ENCODE assay signal across 8 cellular contexts in the genomic region with DNA sequence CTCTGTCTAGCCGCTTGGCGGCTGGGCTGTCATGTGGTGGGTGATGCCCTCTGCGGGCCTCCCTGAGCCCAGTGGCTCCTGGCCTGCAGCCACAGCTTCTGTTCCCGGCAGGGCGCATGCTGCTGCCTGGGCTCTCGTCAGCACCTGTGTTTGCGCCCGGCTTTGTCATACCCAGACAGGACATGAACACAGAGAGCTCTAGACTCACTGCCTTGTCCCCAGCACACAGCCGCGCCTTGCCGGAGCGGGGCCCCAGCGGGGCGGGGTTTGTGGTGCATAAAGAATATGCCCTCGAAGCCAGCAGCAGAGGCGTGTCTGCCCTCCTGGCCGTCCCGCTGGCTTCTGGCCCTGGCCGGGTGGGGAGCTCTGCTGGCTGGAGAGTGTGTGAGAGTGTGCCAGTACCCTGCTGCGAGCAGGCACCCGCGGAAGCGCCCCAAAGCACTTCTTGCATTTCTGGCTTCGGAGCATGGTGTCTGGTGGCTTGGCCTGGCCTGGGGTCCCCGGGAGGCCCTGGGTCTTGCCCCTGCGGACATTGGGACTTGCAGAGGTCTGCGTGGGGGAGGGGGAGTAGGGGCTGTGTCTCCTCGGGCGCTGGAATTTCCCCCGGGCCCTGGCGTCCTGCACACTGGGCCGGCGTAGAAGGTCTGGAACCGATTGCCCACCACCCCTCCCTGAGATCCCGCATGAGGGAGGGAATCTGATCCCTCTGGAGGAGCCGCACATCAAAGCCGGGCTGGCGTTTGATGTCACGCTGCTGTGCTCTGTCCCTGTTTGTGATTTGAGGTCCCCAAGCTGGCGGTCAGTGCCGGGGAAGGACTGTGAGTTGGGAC. TPM values are rescaled to one million over a fixed set of nuclear protein-coding genes. Genes with fewer than 3 reads are reported as not detected.
DNase-seq lines count a peak whose midpoint lies in the region; ATAC-seq and TF ChIP-seq lines count a peak whose summit lies in the region.

No MANE protein-coding gene starts in this region.

- H3K27ac ChIP-seq in sigmoid colon (peak overlapping the region; percentile 52 to 79 (median 76)), A673 (ENCODE audit: low read depth, low read length, poor library complexity, severe bottlenecking) (no peak overlapping the region)

- no peaks in the 10 kb centered on the region for H3K27me3 Mint-ChIP-seq in natural killer cell treated with Interleukin-12 subunit alpha and Interleukin-12 subunit beta and Interleukin-15 and Interleukin-18, amount 100 ng/mL, for 72 hours

- H3K36me3 ChIP-seq in sigmoid colon (peaks cover 0 to 12% (median 0%) of the 10 kb centered on the region in 4 donors), A673 (ENCODE audit: insufficient read depth, low read length, poor library complexity, severe bottlenecking) (no peaks in the 10 kb centered on the region)

- CTCF ChIA-PET in A673 (lab: Charles Lee): no interaction called here

- POLR2A ChIA-PET in A673 (lab: Charles Lee; ENCODE audit: low non-redundant PET): no interaction called here

- H3K27me3 ChIP-seq in sigmoid colon (no peaks in the 10 kb centered on the region), A673 (replicated peaks; ENCODE audit: insufficient read depth, low read depth, low read length, poor library complexity) (no peaks in the 10 kb centered on the region)

- no peak overlapping the region for H3K4me3 Mint-ChIP-seq in natural killer cell treated with Interleukin-12 subunit alpha and Interleukin-12 subunit beta and Interleukin-15 and Interleukin-18, amount 100 ng/mL, for 72 hours

- no TSS peak for BruUV-seq in A673 (replicated peaks; lab: Mats Ljungman, UMichigan)

- TF ChIP-seq EP300 in sigmoid colon (IDR thresholded peaks at IDR 0.05): peak in 1 of 4 donors; percentile 15

- peak overlapping the region in 3 of 4 donors; percentile 18 to 38 (median 30) for H3K4me3 ChIP-seq in sigmoid colon
- no peak overlapping the region for H3K4me3 ChIP-seq in A673 (ENCODE audit: low read depth, low read length, poor library complexity, severe bottlenecking)

- H3K4me1 ChIP-seq in sigmoid colon: peaks cover 0 to 27% (median 19%) of the 10 kb centered on the region in 4 donors
- no peaks in the 10 kb centered on the region for H3K4me1 ChIP-seq in A673 (ENCODE audit: insufficient read depth, low read length, poor library complexity, severe bottlenecking)

- ATAC-seq in left ventricle myocardium superior (peak; percentile 89), GM21737 (IDR thresholded peaks at IDR 0.05; ENCODE audit: unreplicated experiment) (no peak)
- ATAC-seq in natural killer cell treated with Interleukin-12 subunit alpha and Interleukin-12 subunit beta and Interleukin-15 and Interleukin-18, amount 100 ng/mL, for 72 hours: no peak

- intact Hi-C loops in left ventricle myocardium superior (cut with micrococcal nuclease): no loop called here
- intact Hi-C loops in sigmoid colon (cut with DNase I): no loop called here
- intact Hi-C loops in A673 (cut with micrococcal nuclease; ENCODE audit: unreplicated experiment): no loop called here

- peaks cover 0 to 5% of the 10 kb centered on the region in 2 donors for H3K4me1 Mint-ChIP-seq in natural killer cell treated with Interleukin-12 subunit alpha and Interleukin-12 subunit beta and Interleukin-15 and Interleukin-18, amount 100 ng/mL, for 72 hours (ENCODE audit: low read depth in 2 of 2)

- TF ChIP-seq CTCF in sigmoid colon (IDR thresholded peaks at IDR 0.05) (no peak), A673 (conservative IDR thresholded peaks at IDR 0.05; ENCODE audit: low read depth, low read length) (no peak)

- 24 to 62% methylated on average over 41 of the region's 41 CpGs for WGBS in sigmoid colon, 2 donors

- no peaks in the 10 kb centered on the region for H3K9me3 Mint-ChIP-seq in natural killer cell treated with Interleukin-12 subunit alpha and Interleukin-12 subunit beta and Interleukin-15 and Interleukin-18, amount 100 ng/mL, for 72 hours

- H3K27ac Mint-ChIP-seq in natural killer cell treated with Interleukin-12 subunit alpha and Interleukin-12 subunit beta and Interleukin-15 and Interleukin-18, amount 100 ng/mL, for 72 hours: no peak overlapping the region

- H3K9me3 ChIP-seq in sigmoid colon (no peaks in the 10 kb centered on the region), A673 (ENCODE audit: low read depth, low read length, poor library complexity, severe bottlenecking) (no peaks in the 10 kb centered on the region)

- DNase-seq in HK-2 (ENCODE audit: unreplicated experiment) (peak; percentile 92), amniotic epithelial cell (ENCODE audit: low read depth) (peak; percentile 42), left ventricle myocardium superior (peak; percentile 89), sigmoid colon (peak; percentile 87), OCI-M2 (lab: John Stamatoyannopoulos, UW; ENCODE audit: unreplicated experiment) (no peak), A673 (ENCODE audit: low spot score) (no peak)
- no peak for DNase-seq in natural killer cell treated with Interleukin-12 subunit alpha and Interleukin-12 subunit beta and Interleukin-15 and Interleukin-18, amount 100 ng/mL, for 72 hours (ENCODE audit: low spot score)

- H3K36me3 Mint-ChIP-seq in natural killer cell treated with Interleukin-12 subunit alpha and Interleukin-12 subunit beta and Interleukin-15 and Interleukin-18, amount 100 ng/mL, for 72 hours: no peaks in the 10 kb centered on the region

- no peak for TF ChIP-seq POLR2A in sigmoid colon (IDR thresholded peaks at IDR 0.05)

RNA-seq across cellular contexts. Expression of a gene that starts 14.5 kb away (rescaled TPM):
- total RNA-seq in left ventricle myocardium superior: 25.4 TPM
- 10 to 100 TPM in 3 of 4 donors, 1 to 10 TPM in 1; 9.3 to 27.7 (median 19.3) TPM for total RNA-seq in sigmoid colon
- 10 to 100 TPM; 23.4 to 35.9 (median 25.8) TPM for polyA plus RNA-seq in sigmoid colon
- total RNA-seq in natural killer cell treated with Interleukin-12 subunit alpha and Interleukin-12 subunit beta and Interleukin-15 and Interleukin-18, amount 100 ng/mL, for 72 hours: 10 to 100 TPM; 21.6 to 46.8 TPM
- 46.2 and 52.2 TPM in 2 replicates for total RNA-seq in A673 (2021)

RNA-seq across cellular contexts. Expression of a gene that starts 30.8 kb away (rescaled TPM):
- total RNA-seq in left ventricle myocardium superior: 27.0 TPM
- total RNA-seq in sigmoid colon: 100 to 1,000 TPM in 3 of 4 donors, 10 to 100 TPM in 1; 78.4 to 164 (median 124) TPM
- polyA plus RNA-seq in sigmoid colon: 100 to 1,000 TPM; 249 to 273 (median 258) TPM
- 100 to 1,000 TPM in 1 of 2 donors, 10 to 100 TPM in 1; 82.6 to 174 TPM for total RNA-seq in natural killer cell treated with Interleukin-12 subunit alpha and Interleukin-12 subunit beta and Interleukin-15 and Interleukin-18, amount 100 ng/mL, for 72 hours
- 153 and 165 TPM in 2 replicates for total RNA-seq in A673 (2021)

RNA-seq across cellular contexts. Expression of a gene that starts 30.9 kb away (rescaled TPM):
- total RNA-seq in left ventricle myocardium superior (0.52 TPM), sigmoid colon (not detected), A673 (2021) (not detected in 2 replicates)
- under 1 TPM in 1 of 3 donors, not detected in 2; 0.22 TPM for polyA plus RNA-seq in sigmoid colon
- total RNA-seq in natural killer cell treated with Interleukin-12 subunit alpha and Interleukin-12 subunit beta and Interleukin-15 and Interleukin-18, amount 100 ng/mL, for 72 hours: under 1 TPM in 1 of 2 donors, not detected in 1; 0.17 TPM

RNA-seq across cellular contexts. Expression of a gene that starts 31.2 kb away (rescaled TPM):
- 6.3 TPM for total RNA-seq in left ventricle myocardium superior
- total RNA-seq in sigmoid colon: 1 to 10 TPM; 5.3 to 8.8 (median 6.9) TPM
- 10 to 100 TPM in 1 of 3 donors, 1 to 10 TPM in 2; 6.6 to 28.6 (median 6.7) TPM for polyA plus RNA-seq in sigmoid colon
- 10 to 100 TPM; 16.1 to 42.3 TPM for total RNA-seq in natural killer cell treated with Interleukin-12 subunit alpha and Interleukin-12 subunit beta and Interleukin-15 and Interleukin-18, amount 100 ng/mL, for 72 hours
- total RNA-seq in A673 (2021): 34.3 and 37.8 TPM in 2 replicates

RNA-seq across cellular contexts. Expression of a gene that starts 39.6 kb away (rescaled TPM):
- total RNA-seq in left ventricle myocardium superior (1.8 TPM), sigmoid colon (1 to 10 TPM in 3 of 4 donors, under 1 TPM in 1; 0.99 to 6.1 (median 2.8) TPM), A673 (2021) (24.8 and 42.0 TPM in 2 replicates)
- polyA plus RNA-seq in sigmoid colon: 10 to 100 TPM in 1 of 3 donors, 1 to 10 TPM in 1, under 1 TPM in 1; 0.60 to 11.8 (median 2.8) TPM
- total RNA-seq in natural killer cell treated with Interleukin-12 subunit alpha and Interleukin-12 subunit beta and Interleukin-15 and Interleukin-18, amount 100 ng/mL, for 72 hours: 1 to 10 TPM; 3.0 to 6.1 TPM

Comparison
In these comparisons a context has a peak if more than half of its experiments do, and no peak if none do; other contexts are left out.
1. DNase-seq: peak in HK-2 (single experiment), amniotic epithelial cell (single experiment), left ventricle myocardium superior (single experiment) and sigmoid colon (single experiment); none in natural killer cell treated with Interleukin-12 subunit alpha and Interleukin-12 subunit beta and Interleukin-15 and Interleukin-18, amount 100 ng/mL, for 72 hours (single experiment), OCI-M2 (single experiment) and A673 (single experiment).